ENCODE assay signal across 8 cellular contexts in the genomic region with DNA sequence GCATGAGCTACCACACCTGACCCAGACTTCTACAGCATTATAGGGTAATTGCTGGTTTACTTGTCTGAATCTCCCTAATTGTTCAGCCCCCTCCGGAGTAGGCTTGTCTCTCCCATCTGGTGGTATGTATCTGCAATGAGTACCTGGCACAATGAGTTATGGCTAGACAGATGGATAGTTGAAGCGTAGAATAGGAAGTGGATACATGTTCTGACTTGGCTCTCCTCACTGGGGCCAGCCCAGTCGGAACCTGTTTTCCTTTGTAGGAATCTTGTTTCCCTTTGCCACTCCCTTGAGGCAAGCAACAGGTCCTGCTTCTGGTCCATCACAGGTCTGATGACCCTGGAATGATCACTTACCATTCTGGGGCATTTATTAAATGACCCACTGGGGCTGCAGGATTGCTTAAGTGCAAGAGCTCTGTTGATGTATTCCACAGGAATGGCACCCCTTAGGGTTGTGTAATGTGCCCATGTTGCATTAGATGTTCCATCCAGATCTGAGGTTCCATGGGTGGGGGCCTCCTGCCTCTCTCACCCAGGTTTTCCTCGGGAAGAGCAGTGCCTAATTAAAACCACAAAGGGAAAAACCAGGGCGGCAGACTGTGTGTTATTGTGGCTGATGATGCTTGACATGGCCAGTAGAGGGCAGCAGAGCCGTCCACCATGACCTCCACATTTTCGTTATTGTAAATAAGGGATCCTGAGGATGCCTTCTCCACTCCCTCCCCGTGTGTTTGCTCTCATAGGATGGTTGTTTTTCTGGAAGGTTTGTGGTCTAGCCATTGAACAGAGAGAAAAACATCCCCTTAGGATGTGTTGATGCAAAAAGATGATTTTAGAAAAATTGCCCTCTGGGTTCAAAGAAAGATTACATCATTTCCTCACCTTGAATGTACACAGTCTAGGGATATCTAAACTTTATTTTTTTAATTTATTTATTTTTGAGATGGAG. TPM values are rescaled to one million over a fixed set of nuclear protein-coding genes. Genes with fewer than 3 reads are reported as not detected.
DNase-seq lines count a peak whose midpoint lies in the region; ATAC-seq, FAIRE-seq and TF ChIP-seq lines count a peak whose summit lies in the region.

No MANE protein-coding gene starts in this region.

- H3K27ac ChIP-seq in SJCRH30 (no peak overlapping the region), pancreas (no peak overlapping the region), vagina (no peak overlapping the region)

- H3K27me3 Mint-ChIP-seq in activated naive CD4-positive, alpha-beta T cell treated with anti-CD3 and anti-CD28 coated beads, Interleukin-2, amount 10 ng/mL, durations not matched to agents 7 days and 5 days, result no peaks in the 10 kb centered on the region

- H3K4me3 Mint-ChIP-seq in activated naive CD4-positive, alpha-beta T cell treated with anti-CD3 and anti-CD28 coated beads, Interleukin-2, amount 10 ng/mL, durations not matched to agents 7 days and 5 days, result no peak overlapping the region

- H3K27me3 ChIP-seq in SJCRH30 (no peaks in the 10 kb centered on the region), pancreas (no peaks in the 10 kb centered on the region), vagina (no peaks in the 10 kb centered on the region)

- H3K9me3 ChIP-seq in SJCRH30 (replicated peaks) (no peaks in the 10 kb centered on the region), pancreas (no peaks in the 10 kb centered on the region), vagina (no peaks in the 10 kb centered on the region)

- TF ChIP-seq CTCF in pancreas (IDR thresholded peaks at IDR 0.05) (peak; percentile 79 to 85 (median 84)), vagina (IDR thresholded peaks at IDR 0.05) (peak; percentile 75 to 77 (median 77))

- H3K36me3 ChIP-seq in SJCRH30 (no peaks in the 10 kb centered on the region), pancreas (no peaks in the 10 kb centered on the region), vagina (no peaks in the 10 kb centered on the region)

- CTCF ChIA-PET in activated naive CD4-positive, alpha-beta T cell treated with anti-CD3 and anti-CD28 coated beads, Interleukin-2, amount 10 ng/mL, durations not matched to agents 7 days and 5 days (lab: Charles Lee), result interaction anchor here (0.5 to 6.7 kb wide), 23 partner anchors 8 to 172 kb away, joined by 3 to 124 read pairs (median 5); partner anchors contain the start of gene CMTM8

- H3K4me3 ChIP-seq in SJCRH30 (no peak overlapping the region), pancreas (no peak overlapping the region), vagina (no peak overlapping the region)

- H3K27ac Mint-ChIP-seq in activated naive CD4-positive, alpha-beta T cell treated with anti-CD3 and anti-CD28 coated beads, Interleukin-2, amount 10 ng/mL, durations not matched to agents 7 days and 5 days, result peak overlapping the region; percentile 91

- DNase-seq in SKM-1 treated with dmso at 0.1 percent for 144 hours (lab: John Stamatoyannopoulos, UW; ENCODE audit: unreplicated experiment) (peak; percentile 35), SKM-1 (lab: John Stamatoyannopoulos, UW; ENCODE audit: unreplicated experiment) (no peak), HT-29 (ENCODE audit: low spot score) (peak; percentile 68), SJCRH30 (peak; percentile 20 to 72), globus pallidus (ENCODE audit: low spot score) (peak; percentile 43), pancreas (peak in 5 of 6 donors; percentile 21 to 65 (median 40)), vagina (ENCODE audit: extremely low spot score in 2 of 2) (no peak)
- DNase-seq in activated naive CD4-positive, alpha-beta T cell treated with anti-CD3 and anti-CD28 coated beads, Interleukin-2, amount 10 ng/mL, durations not matched to agents 7 days and 5 days, result peak; percentile 73

- WGBS in pancreas, 2 donors, result 34% methylated on average over 8 of the region's 8 CpGs

- H3K4me1 Mint-ChIP-seq in activated naive CD4-positive, alpha-beta T cell treated with anti-CD3 and anti-CD28 coated beads, Interleukin-2, amount 10 ng/mL, durations not matched to agents 7 days and 5 days, result peaks cover 43% of the 10 kb centered on the region

- ATAC-seq in pancreas, result peak; percentile 68 to 91 (median 90)

- H3K36me3 Mint-ChIP-seq in activated naive CD4-positive, alpha-beta T cell treated with anti-CD3 and anti-CD28 coated beads, Interleukin-2, amount 10 ng/mL, durations not matched to agents 7 days and 5 days, result peaks cover 2% of the 10 kb centered on the region

- intact Hi-C loops in pancreas (cut with DNase I) (no loop called here), vagina (cut with DNase I) (no loop called here)

- H3K4me1 ChIP-seq in SJCRH30 (no peaks in the 10 kb centered on the region), pancreas (peaks cover 0 to 13% (median 8%) of the 10 kb centered on the region in 3 donors), vagina (no peaks in the 10 kb centered on the region)

- no peak for FAIRE-seq in pancreas (lab: Jason Lieb, UNC)

- H3K9me3 Mint-ChIP-seq in activated naive CD4-positive, alpha-beta T cell treated with anti-CD3 and anti-CD28 coated beads, Interleukin-2, amount 10 ng/mL, durations not matched to agents 7 days and 5 days, result no peaks in the 10 kb centered on the region

- TF ChIP-seq POLR2A in vagina (IDR thresholded peaks at IDR 0.05), result no peak

RNA-seq across cellular contexts. Expression of gene CMTM8, which starts 58.0 kb away (rescaled TPM):
- 8.6 and 9.0 TPM in 2 replicates for total RNA-seq in HT-29 (2014; rRNA removed; shearing (Covaris generic))
- total RNA-seq in SJCRH30 (2014; rRNA removed; shearing (Covaris generic)), result 3.3 and 4.2 TPM in 2 replicates
- total RNA-seq in pancreas (10 to 100 TPM; 12.6 to 17.9 (median 16.7) TPM), vagina (4.7 TPM)
- 10 to 100 TPM; 11.0 to 23.7 TPM for polyA plus RNA-seq in pancreas

Comparison
In these comparisons a context has a peak if more than half of its experiments do, and no peak if none do; other contexts are left out.
1. DNase-seq: peak in SKM-1 treated with dmso at 0.1 percent for 144 hours (single experiment), HT-29 (single experiment), SJCRH30 (2 of 2), activated naive CD4-positive, alpha-beta T cell treated with anti-CD3 and anti-CD28 coated beads, Interleukin-2, amount 10 ng/mL, durations not matched to agents 7 days and 5 days (single experiment), globus pallidus (single experiment) and pancreas (5 of 6); none in SKM-1 (single experiment) and vagina (0 of 2).